In the genomic region with DNA sequence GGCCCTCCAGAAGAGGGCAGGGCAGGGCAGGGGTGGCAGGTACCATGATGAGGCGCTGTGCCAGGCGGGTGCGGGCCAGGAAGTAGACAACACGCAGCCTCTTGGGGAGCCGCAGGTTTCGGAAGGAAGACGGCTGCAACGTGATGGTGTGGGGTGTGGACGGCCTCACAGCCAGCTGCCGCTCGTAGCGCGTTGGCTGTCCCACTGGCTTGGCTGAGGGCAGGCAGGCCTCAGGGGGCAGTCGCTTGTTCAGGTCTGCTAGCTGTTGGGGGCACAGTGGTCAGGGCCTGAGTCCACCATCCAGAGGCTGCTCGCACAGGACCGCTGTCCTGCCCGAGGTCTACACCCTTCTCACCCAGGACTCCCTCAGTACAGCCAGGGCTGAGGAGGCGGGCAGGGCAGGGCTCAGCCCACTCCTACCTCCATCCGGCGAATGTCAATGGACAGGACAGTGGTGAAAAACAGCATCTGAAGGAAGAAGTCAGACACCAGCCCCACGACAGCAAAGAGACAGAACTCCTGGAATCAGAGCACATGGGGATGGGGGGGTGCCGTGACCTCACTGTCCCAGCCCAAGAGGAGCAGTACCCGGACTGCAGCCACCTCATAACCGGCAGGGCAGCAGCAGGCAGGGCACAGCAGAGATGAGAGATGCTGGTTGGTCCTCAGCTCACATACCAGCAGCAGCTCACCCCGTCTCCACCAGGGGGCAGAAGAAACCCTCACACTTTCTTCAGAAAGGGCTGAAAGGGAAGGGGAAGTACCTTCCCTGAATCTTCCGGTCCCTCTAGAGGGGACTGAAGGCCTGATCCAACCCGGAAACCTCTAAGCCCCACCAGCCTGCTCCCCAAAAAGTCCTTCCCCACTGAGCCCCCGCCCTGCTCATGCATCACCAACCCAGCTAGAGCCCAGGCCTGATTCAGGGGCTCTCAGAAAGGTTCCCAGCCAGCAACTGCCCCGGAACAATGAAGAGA, we compare ENCODE assay signal across 1 cellular context.
TF ChIP-seq lines count a peak whose summit lies in the region.

No MANE protein-coding gene starts in this region.

TF ChIP-seq in GM12878, 131 proteins besides CTCF, POLR2A, EP300 and RAD21 (continued from another document):
- TF ChIP-seq GABPA (IDR thresholded peaks at IDR 0.05; ENCODE audit: low read depth) (peak; percentile 49; the same call in 1 of the 2 replicates), CBX3 (IDR thresholded peaks at IDR 0.05; ENCODE audit: borderline replicate concordance, low read depth) (no peak), SIX5 (IDR thresholded peaks at IDR 0.05; ENCODE audit: low read depth, low read length, severe bottlenecking) (no peak), KLF5 (IDR thresholded peaks at IDR 0.05; ENCODE audit: partially characterized antibody) (no peak), LARP7 (IDR thresholded peaks at IDR 0.05) (no peak), BHLHE40 (IDR thresholded peaks at IDR 0.05; ENCODE audit: borderline replicate concordance in 1 of 2, low read depth in 2 of 2, low read length in 1 of 2) (peak; percentile 72 to 84), TCF7 (IDR thresholded peaks at IDR 0.05; ENCODE audit: borderline replicate concordance) (no peak), POLR2AphosphoS2 (IDR thresholded peaks at IDR 0.05; ENCODE audit: low read depth, low read length) (no peak), BMI1 (IDR thresholded peaks at IDR 0.05; ENCODE audit: borderline replicate concordance) (no peak), BCL11A (IDR thresholded peaks at IDR 0.05; ENCODE audit: low read depth, low read length) (no peak), RUNX3 (IDR thresholded peaks at IDR 0.05; ENCODE audit: low read length) (0 out of 2 replicates have a peak, but pooled peaks have one; percentile 13), NFXL1 (IDR thresholded peaks at IDR 0.05; ENCODE audit: borderline replicate concordance) (no peak), STAT1 (conservative IDR thresholded peaks at IDR 0.05) (no peak), BACH1 (IDR thresholded peaks at IDR 0.05; ENCODE audit: borderline replicate concordance) (no peak), SIN3A (IDR thresholded peaks at IDR 0.05; ENCODE audit: low read depth, low read length) (no peak), ZNF384 (IDR thresholded peaks at IDR 0.05; ENCODE audit: borderline replicate concordance, low read depth, low read length) (no peak), TARDBP (IDR thresholded peaks at IDR 0.05; ENCODE audit: borderline replicate concordance) (no peak), ETV6 (conservative IDR thresholded peaks at IDR 0.05 in 1 of 2, IDR thresholded peaks at IDR 0.05 in 1 of 2; ENCODE audit: borderline replicate concordance in 1 of 2, low read depth in 1 of 2) (no peak)
- TF ChIP-seq, protein P1, sequence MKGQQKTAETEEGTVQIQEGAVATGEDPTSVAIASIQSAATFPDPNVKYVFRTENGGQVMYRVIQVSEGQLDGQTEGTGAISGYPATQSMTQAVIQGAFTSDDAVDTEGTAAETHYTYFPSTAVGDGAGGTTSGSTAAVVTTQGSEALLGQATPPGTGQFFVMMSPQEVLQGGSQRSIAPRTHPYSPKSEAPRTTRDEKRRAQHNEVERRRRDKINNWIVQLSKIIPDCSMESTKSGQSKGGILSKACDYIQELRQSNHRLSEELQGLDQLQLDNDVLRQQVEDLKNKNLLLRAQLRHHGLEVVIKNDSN (IDR thresholded peaks at IDR 0.05; ENCODE audit: borderline replicate concordance, extremely low read length, insufficient read depth, low read depth, low read length), result no peak
- TF ChIP-seq, protein P2, sequence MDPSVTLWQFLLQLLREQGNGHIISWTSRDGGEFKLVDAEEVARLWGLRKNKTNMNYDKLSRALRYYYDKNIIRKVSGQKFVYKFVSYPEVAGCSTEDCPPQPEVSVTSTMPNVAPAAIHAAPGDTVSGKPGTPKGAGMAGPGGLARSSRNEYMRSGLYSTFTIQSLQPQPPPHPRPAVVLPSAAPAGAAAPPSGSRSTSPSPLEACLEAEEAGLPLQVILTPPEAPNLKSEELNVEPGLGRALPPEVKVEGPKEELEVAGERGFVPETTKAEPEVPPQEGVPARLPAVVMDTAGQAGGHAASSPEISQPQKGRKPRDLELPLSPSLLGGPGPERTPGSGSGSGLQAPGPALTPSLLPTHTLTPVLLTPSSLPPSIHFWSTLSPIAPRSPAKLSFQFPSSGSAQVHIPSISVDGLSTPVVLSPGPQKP (IDR thresholded peaks at IDR 0.05; ENCODE audit: low read depth, low read length), result peak; percentile 60; the same call in 1 of the 2 replicates
- TF ChIP-seq, protein P3, sequence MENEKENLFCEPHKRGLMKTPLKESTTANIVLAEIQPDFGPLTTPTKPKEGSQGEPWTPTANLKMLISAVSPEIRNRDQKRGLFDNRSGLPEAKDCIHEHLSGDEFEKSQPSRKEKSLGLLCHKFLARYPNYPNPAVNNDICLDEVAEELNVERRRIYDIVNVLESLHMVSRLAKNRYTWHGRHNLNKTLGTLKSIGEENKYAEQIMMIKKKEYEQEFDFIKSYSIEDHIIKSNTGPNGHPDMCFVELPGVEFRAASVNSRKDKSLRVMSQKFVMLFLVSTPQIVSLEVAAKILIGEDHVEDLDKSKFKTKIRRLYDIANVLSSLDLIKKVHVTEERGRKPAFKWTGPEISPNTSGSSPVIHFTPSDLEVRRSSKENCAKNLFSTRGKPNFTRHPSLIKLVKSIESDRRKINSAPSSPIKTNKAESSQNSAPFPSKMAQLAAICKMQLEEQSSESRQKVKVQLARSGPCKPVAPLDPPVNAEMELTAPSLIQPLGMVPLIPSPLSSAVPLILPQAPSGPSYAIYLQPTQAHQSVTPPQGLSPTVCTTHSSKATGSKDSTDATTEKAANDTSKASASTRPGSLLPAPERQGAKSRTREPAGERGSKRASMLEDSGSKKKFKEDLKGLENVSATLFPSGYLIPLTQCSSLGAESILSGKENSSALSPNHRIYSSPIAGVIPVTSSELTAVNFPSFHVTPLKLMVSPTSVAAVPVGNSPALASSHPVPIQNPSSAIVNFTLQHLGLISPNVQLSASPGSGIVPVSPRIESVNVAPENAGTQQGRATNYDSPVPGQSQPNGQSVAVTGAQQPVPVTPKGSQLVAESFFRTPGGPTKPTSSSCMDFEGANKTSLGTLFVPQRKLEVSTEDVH (IDR thresholded peaks at IDR 0.05; ENCODE audit: low read depth, partially characterized antibody), result no peak
